ENCODE assay signal across 1 cellular context in genomic region chr12:71576546-71576945, GRCh38.
TF ChIP-seq lines count a peak whose summit lies in the region.

No MANE protein-coding gene starts in this region.

TF ChIP-seq in HepG2, 621 proteins besides CTCF, POLR2A, EP300 and RAD21 (continued from another document):
- TF ChIP-seq HNF1A (IDR thresholded peaks at IDR 0.05; ENCODE audit: low read depth) (no peak), HNF1A (CRISPR knock-in tag; IDR thresholded peaks at IDR 0.05; ENCODE audit: borderline replicate concordance) (no peak), ZNF614 (CRISPR knock-in tag; IDR thresholded peaks at IDR 0.05; ENCODE audit: borderline replicate concordance) (no peak), ZNF431 (CRISPR knock-in tag; IDR thresholded peaks at IDR 0.05; ENCODE audit: borderline replicate concordance, low read depth) (no peak), POLR2G (IDR thresholded peaks at IDR 0.05; ENCODE audit: low read depth, low read length) (0 out of 2 replicates have a peak, but pooled peaks have one; percentile 23), ZNF672 (CRISPR knock-in tag; IDR thresholded peaks at IDR 0.05) (no peak), TFDP1 (CRISPR knock-in tag; IDR thresholded peaks at IDR 0.05; ENCODE audit: borderline replicate concordance) (no peak), PHF5A (CRISPR knock-in tag; IDR thresholded peaks at IDR 0.05; ENCODE audit: low read depth, unreplicated experiment) (no peak), IRF2 (CRISPR knock-in tag; IDR thresholded peaks at IDR 0.05) (no peak), THRA (CRISPR knock-in tag; IDR thresholded peaks at IDR 0.05; ENCODE audit: borderline replicate concordance) (no peak), E2F1 (CRISPR knock-in tag; IDR thresholded peaks at IDR 0.05) (no peak), CENPX (CRISPR knock-in tag; IDR thresholded peaks at IDR 0.05) (no peak)
